20 cellular contexts compared by ENCODE assay signal in the genomic region with DNA sequence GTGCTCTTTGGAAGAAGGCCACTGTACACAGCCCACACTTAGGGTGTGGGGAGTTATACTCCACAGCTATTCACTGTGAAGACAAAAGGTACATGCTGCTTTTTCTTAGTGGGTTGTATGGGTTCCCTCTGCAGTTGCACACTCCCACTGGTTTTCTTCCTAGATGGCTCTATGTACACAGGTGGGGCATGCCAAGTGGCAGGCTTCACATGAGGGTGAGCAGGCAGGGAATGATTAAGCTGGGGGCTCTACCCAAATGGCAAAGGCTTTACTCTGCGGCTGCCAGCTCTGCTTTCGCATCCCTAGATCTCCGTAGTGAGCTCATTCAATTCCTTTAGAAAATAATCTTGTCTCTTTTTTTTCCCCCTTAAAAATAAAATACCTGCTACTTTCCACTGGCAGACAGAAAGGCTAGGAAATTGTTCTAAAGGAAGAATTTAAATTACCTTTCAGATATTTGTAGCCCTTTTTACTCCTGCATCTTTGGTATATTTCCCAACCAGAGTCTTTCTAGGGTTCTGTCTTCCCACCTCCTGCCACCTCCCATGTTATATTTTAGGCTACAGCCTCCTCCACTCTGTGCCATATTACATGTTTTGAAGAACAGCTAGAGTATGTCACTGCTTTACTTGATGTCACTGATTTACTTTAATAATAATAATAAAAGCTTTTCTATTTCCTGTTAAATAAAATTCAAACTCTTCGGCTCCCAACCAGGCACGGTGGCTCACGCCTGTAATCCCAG. TPM values are rescaled to one million over a fixed set of nuclear protein-coding genes. Genes with fewer than 3 reads are reported as not detected.
A peak's percentile ranks its signal among the peaks of the same experiment; 100 is the strongest.
DNase-seq lines count a peak whose midpoint lies in the region; TF ChIP-seq lines count a peak whose summit lies in the region.
"Had no signal": no experiment of that assay in that cellular context is flagged by ENCODE, and none has a peak within 500 bp of the region (broad histone marks: within the 10 kb centered on the region; RNA-seq: fewer than 3 reads in every experiment).

No MANE protein-coding gene starts in this region.

- H3K9me3 ChIP-seq in vagina (no peaks in the 10 kb centered on the region), colonic mucosa (no peaks in the 10 kb centered on the region)
- H3K9me3 ChIP-seq: BLaER1 had no signal

- TF ChIP-seq POLR2A in vagina (IDR thresholded peaks at IDR 0.05) = no peak

- intact Hi-C loops in vagina (cut with DNase I) = no loop called here
- intact Hi-C loops in colonic mucosa (cut with DNase I) = no loop called here

- H3K9ac ChIP-seq in colonic mucosa (ENCODE audit: low read depth in 2 of 2, low read length in 2 of 2) = no peak overlapping the region
- H3K9ac ChIP-seq: BLaER1, GM23248 had no signal

- no peak overlapping the region for H3K27ac ChIP-seq in coronary artery
- H3K27ac ChIP-seq in layer of hippocampus (ENCODE audit: low read depth, low read length) = peak overlapping the region; percentile 16
- H3K27ac ChIP-seq in vagina = no peak overlapping the region
- H3K27ac ChIP-seq in colonic mucosa = no peak overlapping the region
- H3K27ac ChIP-seq: BLaER1, C4-2B, GM23248 had no signal

- no peak overlapping the region for H3K4me3 ChIP-seq in coronary artery
- no peak overlapping the region for H3K4me3 ChIP-seq in H7 (ENCODE audit: insufficient read depth, low read depth, low read length)
- no peak overlapping the region for H3K4me3 ChIP-seq in vagina
- H3K4me3 ChIP-seq in colonic mucosa = no peak overlapping the region
- H3K4me3 ChIP-seq: BLaER1, GM12878, GM23248 had no signal

- no peak for TF ChIP-seq CTCF in coronary artery (IDR thresholded peaks at IDR 0.05)
- no peak for TF ChIP-seq CTCF in vagina (IDR thresholded peaks at IDR 0.05)
- TF ChIP-seq CTCF in colonic mucosa (IDR thresholded peaks at IDR 0.05) = no peak

- H3K36me3 ChIP-seq in H7 (replicated peaks; ENCODE audit: control insufficient read depth, insufficient read depth, low read length) = no peaks in the 10 kb centered on the region
- H3K36me3 ChIP-seq in vagina = no peaks in the 10 kb centered on the region
- no peaks in the 10 kb centered on the region for H3K36me3 ChIP-seq in colonic mucosa
- H3K36me3 ChIP-seq: BLaER1 had no signal

- DNase-seq in COR-L47 (lab: John Stamatoyannopoulos, UW) (peak; percentile 31), NCI-H69 (lab: John Stamatoyannopoulos, UW) (peak; percentile 5), coronary artery (ENCODE audit: low spot score) (peak; percentile 47), H7 (no peak), NCI-H446 treated with DMSO at 0.1 percent for 48 hours (lab: John Stamatoyannopoulos, UW) (no peak), vagina (ENCODE audit: extremely low spot score in 2 of 2) (no peak), colonic mucosa (no peak)
- DNase-seq: CD4-positive, CD25-positive, alpha-beta regulatory T cell; CD8-positive, alpha-beta T cell; DMS 273 treated with DMSO at 0.1 percent for 48 hours; DMS79; EL; GDM1; GM23248; H9 had no signal

- H3K4me1 ChIP-seq in vagina (no peaks in the 10 kb centered on the region), colonic mucosa (no peaks in the 10 kb centered on the region)
- H3K4me1 ChIP-seq: BLaER1 had no signal

- no peaks in the 10 kb centered on the region for H3K27me3 ChIP-seq in layer of hippocampus (ENCODE audit: control insufficient read depth, insufficient read depth, low read length)
- no peaks in the 10 kb centered on the region for H3K27me3 ChIP-seq in H7 (ENCODE audit: control insufficient read depth, insufficient read depth, low read length)
- H3K27me3 ChIP-seq in vagina = no peaks in the 10 kb centered on the region
- no peaks in the 10 kb centered on the region for H3K27me3 ChIP-seq in colonic mucosa
- H3K27me3 ChIP-seq: BLaER1 had no signal

RNA-seq across cellular contexts. Expression of a gene that starts 8.2 kb away (rescaled TPM):
- total RNA-seq in H7 (2014; rRNA removed; shearing (Covaris generic)) = 22.9 and 25.1 TPM in 2 replicates
- total RNA-seq in vagina = 50.6 TPM
- total RNA-seq in colonic mucosa = 1 to 10 TPM in 1 of 2 donors, under 1 TPM in 1; 0.49 to 3.5 TPM
- total RNA-seq: B cell; CD4-positive, CD25-positive, alpha-beta regulatory T cell; CD8-positive, alpha-beta T cell had no signal

RNA-seq across cellular contexts. Expression of a gene that starts 46.4 kb away (rescaled TPM):
- 3.5 and 4.8 TPM in 2 replicates for total RNA-seq in H7 (2014; rRNA removed; shearing (Covaris generic))
- total RNA-seq in vagina = 2.7 TPM
- 1 to 10 TPM; 2.3 to 5.0 TPM for total RNA-seq in colonic mucosa
- total RNA-seq: CD4-positive, CD25-positive, alpha-beta regulatory T cell; CD8-positive, alpha-beta T cell had no signal

RNA-seq across cellular contexts. Expression of a gene that starts 46.8 kb away (rescaled TPM):
- total RNA-seq in H7 (2014; rRNA removed; shearing (Covaris generic)) = 3.9 and 5.6 TPM in 2 replicates
- total RNA-seq in vagina = 8.8 TPM
- 1 to 10 TPM; 2.4 to 2.8 TPM for total RNA-seq in colonic mucosa
- total RNA-seq: CD4-positive, CD25-positive, alpha-beta regulatory T cell; CD8-positive, alpha-beta T cell had no signal

Comparison
In these comparisons a context has a peak if more than half of its experiments do, and no peak if none do; other contexts are left out.
1. DNase-seq: peak in COR-L47 (single experiment), NCI-H69 (single experiment) and coronary artery (single experiment); none in H7 (single experiment), NCI-H446 treated with DMSO at 0.1 percent for 48 hours (single experiment), vagina (0 of 2) and colonic mucosa (single experiment).